Comparison of ENCODE assay signal across 21 cellular contexts in the genomic region with DNA sequence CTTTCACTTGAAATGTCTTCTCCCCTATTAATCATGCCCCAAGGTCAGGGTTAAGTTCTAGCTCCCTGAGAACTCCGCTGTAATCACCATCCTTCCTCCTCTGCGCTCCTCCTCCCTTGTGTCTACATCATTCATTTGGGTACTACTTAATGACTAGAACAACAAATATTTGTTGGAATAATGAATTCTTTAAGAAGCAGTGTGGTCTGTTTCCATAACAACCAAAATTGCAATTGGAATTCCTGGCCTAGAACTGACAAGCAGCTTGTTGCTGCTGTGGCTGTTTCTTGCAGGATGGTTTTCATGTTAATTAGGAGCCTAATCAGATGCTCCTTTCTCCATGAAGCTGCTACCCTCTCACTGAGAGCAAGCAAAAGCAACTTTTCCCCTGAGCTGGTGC.
DNase-seq lines count a peak whose midpoint lies in the region; ATAC-seq and TF ChIP-seq lines count a peak whose summit lies in the region.
"Had no signal": no experiment of that assay in that cellular context is flagged by ENCODE, and none has a peak within 500 bp of the region (broad histone marks: within the 10 kb centered on the region; RNA-seq: fewer than 3 reads in every experiment).

No MANE protein-coding gene starts in this region.

- H3K4me3 ChIP-seq in BJ (ENCODE audit: low read depth, low read length) (no peak overlapping the region), dorsolateral prefrontal cortex (no peak overlapping the region), mesenchymal stem cell (ENCODE audit: insufficient read depth in 1 of 2, low read depth in 1 of 2, low read length in 2 of 2) (no peak overlapping the region), upper lobe of left lung (no peak overlapping the region)
- H3K4me3 ChIP-seq: left lung, vagina had no signal

- H3K36me3 ChIP-seq in BJ (ENCODE audit: control insufficient read depth, insufficient read depth, low read length): no peaks in the 10 kb centered on the region
- no peaks in the 10 kb centered on the region for H3K36me3 ChIP-seq in mesenchymal stem cell (ENCODE audit: control insufficient read depth in 1 of 2, insufficient read depth in 2 of 2, low read depth in 1 of 2, low read length in 2 of 2)
- H3K36me3 ChIP-seq in upper lobe of left lung: no peaks in the 10 kb centered on the region
- H3K36me3 ChIP-seq: left lung, vagina had no signal

- H3K14ac ChIP-seq in mesenchymal stem cell (ENCODE audit: low read length in 2 of 2): no peak overlapping the region

- H4K91ac ChIP-seq in mesenchymal stem cell (ENCODE audit: low read length): no peak overlapping the region

- no peak for TF ChIP-seq EP300 in upper lobe of left lung (IDR thresholded peaks at IDR 0.05)

- WGBS in mesenchymal stem cell: no CpG with 5 or more reads among the region's 2 CpGs
- 77% methylated on average over 2 of the region's 2 CpGs for WGBS in upper lobe of left lung, 2 donors

- TF ChIP-seq CTCF in BJ (IDR thresholded peaks at IDR 0.05; ENCODE audit: insufficient read depth, low read depth, low read length): no peak
- no peak for TF ChIP-seq CTCF in dorsolateral prefrontal cortex (IDR thresholded peaks at IDR 0.05 in 54 of 56, conservative IDR thresholded peaks at IDR 0.05 in 2 of 56; ENCODE audit: low read depth in 1 of 56, partially characterized antibody in 56 of 56)
- TF ChIP-seq CTCF in upper lobe of left lung (IDR thresholded peaks at IDR 0.05): no peak

- TF ChIP-seq POLR2A in upper lobe of left lung (IDR thresholded peaks at IDR 0.05): no peak

- CTCF ChIA-PET in BJ (lab: Yijun Ruan, JAX): interaction anchor here (1.2 kb wide), 1 partner anchor 197 kb away, joined by 3 read pairs; no protein-coding TSS in a partner anchor

- H2BK12ac ChIP-seq in mesenchymal stem cell (ENCODE audit: low read length in 2 of 2): no peak overlapping the region

- POLR2A ChIA-PET in BJ (lab: Charles Lee): interaction anchor here (0.6 to 0.7 kb wide), 2 partner anchors 264 to 271 kb away, joined by 3 read pairs; no protein-coding TSS in a partner anchor

- H3K9ac ChIP-seq in mesenchymal stem cell (ENCODE audit: low read length): no peak overlapping the region

- no peaks in the 10 kb centered on the region for H3K9me3 ChIP-seq in mesenchymal stem cell (ENCODE audit: control insufficient read depth, low read length)
- no peaks in the 10 kb centered on the region for H3K9me3 ChIP-seq in upper lobe of left lung
- H3K9me3 ChIP-seq: left lung, vagina had no signal

- H2AFZ ChIP-seq in mesenchymal stem cell (ENCODE audit: low read depth, low read length): no peak overlapping the region

- no peak overlapping the region for H2BK120ac ChIP-seq in mesenchymal stem cell (ENCODE audit: low read depth, low read length)

- H3K27me3 ChIP-seq in BJ (ENCODE audit: control insufficient read depth, insufficient read depth, low read length) (no peaks in the 10 kb centered on the region), dorsolateral prefrontal cortex (no peaks in the 10 kb centered on the region), mesenchymal stem cell (ENCODE audit: control insufficient read depth in 1 of 2, insufficient read depth in 1 of 2, low read length in 2 of 2) (no peaks in the 10 kb centered on the region), upper lobe of left lung (no peaks in the 10 kb centered on the region)
- H3K27me3 ChIP-seq: left lung, vagina had no signal

- H3K4me2 ChIP-seq in mesenchymal stem cell (ENCODE audit: low read length, poor library complexity, severe bottlenecking): no peak overlapping the region

- no peak for ATAC-seq in HG03175 (IDR thresholded peaks at IDR 0.05; ENCODE audit: unreplicated experiment)
- no peak for ATAC-seq in upper lobe of left lung (ENCODE audit: low FRiP score in 2 of 2)
- no peak for ATAC-seq in GM21423 (IDR thresholded peaks at IDR 0.05; ENCODE audit: unreplicated experiment)
- ATAC-seq: activated CD8-positive, alpha-beta T cell treated with anti-CD3 and anti-CD28 coated beads, Interleukin-2, amount 10 ng/mL, durations not matched to agents 7 days and 5 days; activated T-helper 17 cell treated with anti-CD3 and anti-CD28 coated beads, Interleukin-2, amount 50 U/mL, for 72 hours; left lung; Panc1; stimulated activated naive CD8-positive, alpha-beta T cell treated with anti-CD3 and anti-CD28 coated beads, Interleukin-15, amount 100 ng/mL, for 72 hours had no signal

- H2BK15ac ChIP-seq in mesenchymal stem cell (ENCODE audit: low read depth, poor library complexity, severe bottlenecking): peak overlapping the region; percentile 87

- peak overlapping the region in 1 of 2 experiments; percentile 46 for H3K18ac ChIP-seq in mesenchymal stem cell (ENCODE audit: low read depth in 1 of 2, low read length in 2 of 2)

- H3K27ac ChIP-seq in dorsolateral prefrontal cortex (peak overlapping the region in 56 of 59 donors; percentile 2 to 81 (median 64)), mesenchymal stem cell (ENCODE audit: low read length, poor library complexity, severe bottlenecking) (no peak overlapping the region), upper lobe of left lung (no peak overlapping the region)
- H3K27ac ChIP-seq: left lung, vagina had no signal

- no peak overlapping the region for H3K23ac ChIP-seq in mesenchymal stem cell (ENCODE audit: low read length in 2 of 2)

- H3K79me1 ChIP-seq in mesenchymal stem cell (replicated peaks; ENCODE audit: low read length, poor library complexity, severe bottlenecking): peaks cover 4% of the 10 kb centered on the region

- H3K4me1 ChIP-seq in mesenchymal stem cell (ENCODE audit: control insufficient read depth, insufficient read depth, low read depth, low read length) (peaks cover 7% of the 10 kb centered on the region), upper lobe of left lung (no peaks in the 10 kb centered on the region)
- H3K4me1 ChIP-seq: left lung, vagina had no signal

- intact Hi-C loops in dorsolateral prefrontal cortex (cut with DNase I): no loop called here

- H4K8ac ChIP-seq in mesenchymal stem cell (ENCODE audit: low read length): no peak overlapping the region

- no peak overlapping the region for H3K4ac ChIP-seq in mesenchymal stem cell (ENCODE audit: low read depth in 1 of 2, low read length in 2 of 2)

- H2BK5ac ChIP-seq in mesenchymal stem cell (ENCODE audit: low read depth, low read length, poor library complexity, severe bottlenecking): no peak overlapping the region

- no peak overlapping the region for H2AK5ac ChIP-seq in mesenchymal stem cell (ENCODE audit: low read length, severe bottlenecking)

- DNase-seq in BJ (ENCODE audit: low read depth): peak; percentile 35
- DNase-seq in M059J (ENCODE audit: low read depth): peak; percentile 57
- no peak for DNase-seq in dorsolateral prefrontal cortex
- DNase-seq in mesenchymal stem cell: peak; percentile 74
- DNase-seq in NCI-H446 treated with DMSO at 0.1 percent for 48 hours (lab: John Stamatoyannopoulos, UW): no peak
- DNase-seq in upper lobe of left lung: no peak
- DNase-seq: activated CD8-positive, alpha-beta T cell treated with anti-CD3 and anti-CD28 coated beads, Interleukin-2, amount 10 ng/mL, durations not matched to agents 7 days and 5 days; amygdala; DMS153; erythroblast; hippocampal formation; Kasumi-1; left lung; NCI-H510A treated with DMSO at 0.1 percent for 48 hours; posterior cingulate gyrus; stimulated activated naive CD8-positive, alpha-beta T cell treated with anti-CD3 and anti-CD28 coated beads, Interleukin-15, amount 100 ng/mL, for 72 hours had no signal

Comparison
In these comparisons a context has a peak if more than half of its experiments do, and no peak if none do; other contexts are left out.
1. DNase-seq: peak in BJ (single experiment), M059J (single experiment) and mesenchymal stem cell (single experiment); none in dorsolateral prefrontal cortex (0 of 10), NCI-H446 treated with DMSO at 0.1 percent for 48 hours (single experiment) and upper lobe of left lung (0 of 2).
2. H3K27ac ChIP-seq: peak in dorsolateral prefrontal cortex (56 of 59); none in mesenchymal stem cell (single experiment) and upper lobe of left lung (0 of 4).